Comparison of ENCODE assay signal across 18 cellular contexts in genomic region chr12:124762791-124763593, GRCh38.
A peak's percentile ranks its signal among the peaks of the same experiment; 100 is the strongest.
DNase-seq lines count a peak whose midpoint lies in the region; ATAC-seq and TF ChIP-seq lines count a peak whose summit lies in the region.
"Had no signal": no experiment of that assay in that cellular context is flagged by ENCODE, and none has a peak within 500 bp of the region (broad histone marks: within the 10 kb centered on the region; RNA-seq: fewer than 3 reads in every experiment).

No MANE protein-coding gene starts in this region.

- no peaks in the 10 kb centered on the region for H3K9me2 ChIP-seq in hepatocyte (replicated peaks; ENCODE audit: insufficient read depth)

- ATAC-seq in effector memory CD8-positive, alpha-beta T cell (replicated peaks), result peak; percentile 12
- ATAC-seq in GM21529 (IDR thresholded peaks at IDR 0.05; ENCODE audit: unreplicated experiment), result no peak
- ATAC-seq: left lobe of liver, pancreas had no signal

- no peaks in the 10 kb centered on the region for H3K27me3 ChIP-seq in hepatocyte
- H3K27me3 ChIP-seq: pancreas had no signal

- H3K36me3 Mint-ChIP-seq in activated T-cell treated with anti-CD3 and anti-CD28 coated beads, Interleukin-2, amount 50 U/mL, for 24 hours (ENCODE audit: low read depth), result peaks cover 6% of the 10 kb centered on the region
- peaks cover 21% of the 10 kb centered on the region for H3K36me3 Mint-ChIP-seq in effector memory CD8-positive, alpha-beta T cell (ENCODE audit: insufficient read depth)

- peaks cover 26% of the 10 kb centered on the region for H3K9me3 Mint-ChIP-seq in activated T-cell treated with anti-CD3 and anti-CD28 coated beads, Interleukin-2, amount 50 U/mL, for 24 hours
- peaks cover 0 to 7% of the 10 kb centered on the region in 2 donors for H3K9me3 Mint-ChIP-seq in effector memory CD8-positive, alpha-beta T cell

- H3K27ac Mint-ChIP-seq in activated T-cell treated with anti-CD3 and anti-CD28 coated beads, Interleukin-2, amount 50 U/mL, for 24 hours, result peak overlapping the region; percentile 86
- H3K27ac Mint-ChIP-seq in effector memory CD8-positive, alpha-beta T cell, result no peak overlapping the region
- H3K27ac Mint-ChIP-seq: endodermal cell had no signal

- peaks cover 12% of the 10 kb centered on the region for H3K27me3 Mint-ChIP-seq in activated T-cell treated with anti-CD3 and anti-CD28 coated beads, Interleukin-2, amount 50 U/mL, for 24 hours
- H3K27me3 Mint-ChIP-seq in effector memory CD8-positive, alpha-beta T cell, result peaks cover 24 to 42% of the 10 kb centered on the region in 2 donors

- no peak for TF ChIP-seq CTCF in RWPE1 (conservative IDR thresholded peaks at IDR 0.05; ENCODE audit: low read depth)
- no peak for TF ChIP-seq CTCF in hepatocyte (IDR thresholded peaks at IDR 0.05; ENCODE audit: poor library complexity)

- no peak overlapping the region for H2AFZ ChIP-seq in hepatocyte

- H3K4me3 Mint-ChIP-seq in activated T-cell treated with anti-CD3 and anti-CD28 coated beads, Interleukin-2, amount 50 U/mL, for 24 hours, result no peak overlapping the region
- H3K4me3 Mint-ChIP-seq in effector memory CD8-positive, alpha-beta T cell, result no peak overlapping the region
- H3K4me3 Mint-ChIP-seq: endodermal cell had no signal

- H3K36me3 ChIP-seq in hepatocyte (replicated peaks; ENCODE audit: insufficient read depth, low read depth), result no peaks in the 10 kb centered on the region
- H3K36me3 ChIP-seq: pancreas had no signal

- CTCF ChIA-PET in RWPE1 (lab: Yijun Ruan, JAX), result interaction anchor here (0.9 kb wide), 1 partner anchor 206 kb away, joined by 4 read pairs; no protein-coding TSS in a partner anchor

- peak overlapping the region; percentile 44 for H3K27ac ChIP-seq in RWPE1
- no peak overlapping the region for H3K27ac ChIP-seq in hepatocyte
- H3K27ac ChIP-seq: KMS-11, pancreas had no signal

- no peaks in the 10 kb centered on the region for H3K9me3 ChIP-seq in hepatocyte (ENCODE audit: low read depth)
- H3K9me3 ChIP-seq: pancreas had no signal

- POLR2A ChIA-PET in RWPE1 (lab: Yijun Ruan, JAX; ENCODE audit: low non-redundant PET), result no interaction called here

- 89% methylated on average over 13 of the region's 13 CpGs for WGBS in hepatocyte (ENCODE audit: low lambda C conversion rate, missing lambda C conversion rate)

- H3K4me1 ChIP-seq in hepatocyte (ENCODE audit: insufficient read depth), result peaks cover 17% of the 10 kb centered on the region

- H3K4me3 ChIP-seq in hepatocyte, result no peak overlapping the region
- H3K4me3 ChIP-seq: pancreas, skin epidermis had no signal

- no peak for DNase-seq in activated T-cell treated with anti-CD3 and anti-CD28 coated beads, Interleukin-2, amount 50 U/mL, for 24 hours
- DNase-seq in activated T-cell treated with anti-CD3 and anti-CD28 coated beads for 4 hours (no peak), RWPE1 (ENCODE audit: low spot score) (peak; percentile 36), NCI-H345 (lab: John Stamatoyannopoulos, UW) (no peak), hepatocyte (ENCODE audit: low spot score) (no peak)
- DNase-seq in effector memory CD8-positive, alpha-beta T cell, result no peak
- DNase-seq in stimulated activated CD4-positive, alpha-beta T cell treated with anti-CD3 and anti-CD28 coated beads, Interleukin-4, amount 100 ng/mL, for 24 hours, result peak; percentile 54
- DNase-seq: ACHN; activated gamma-delta T cell treated with Interleukin-2 at 50 U/mL for 16 hours; central memory CD4-positive, alpha-beta T cell; endodermal cell; foreskin melanocyte; NCI-H2171 treated with DMSO at 0.1 percent for 48 hours; pancreas had no signal

- no peaks in the 10 kb centered on the region for H3K79me2 ChIP-seq in hepatocyte

- peaks cover 47% of the 10 kb centered on the region for H3K4me1 Mint-ChIP-seq in activated T-cell treated with anti-CD3 and anti-CD28 coated beads, Interleukin-2, amount 50 U/mL, for 24 hours (ENCODE audit: low read depth)
- H3K4me1 Mint-ChIP-seq in effector memory CD8-positive, alpha-beta T cell (ENCODE audit: low read depth in 2 of 2), result peaks cover 15 to 19% of the 10 kb centered on the region in 2 donors

- no peak overlapping the region for H3K4me2 ChIP-seq in hepatocyte
- H3K4me2 ChIP-seq: KMS-11 had no signal

- no peaks in the 10 kb centered on the region for H4K20me1 ChIP-seq in hepatocyte (ENCODE audit: insufficient read depth, poor library complexity, severe bottlenecking)

Comparison
In these comparisons a context has a peak if more than half of its experiments do, and no peak if none do; other contexts are left out.
1. DNase-seq: peak in RWPE1 (single experiment) and stimulated activated CD4-positive, alpha-beta T cell treated with anti-CD3 and anti-CD28 coated beads, Interleukin-4, amount 100 ng/mL, for 24 hours (single experiment); none in activated T-cell treated with anti-CD3 and anti-CD28 coated beads, Interleukin-2, amount 50 U/mL, for 24 hours (single experiment), activated T-cell treated with anti-CD3 and anti-CD28 coated beads for 4 hours (single experiment), effector memory CD8-positive, alpha-beta T cell (0 of 3), NCI-H345 (single experiment) and hepatocyte (single experiment).